ENCODE assay signal across 8 cellular contexts in the genomic region with DNA sequence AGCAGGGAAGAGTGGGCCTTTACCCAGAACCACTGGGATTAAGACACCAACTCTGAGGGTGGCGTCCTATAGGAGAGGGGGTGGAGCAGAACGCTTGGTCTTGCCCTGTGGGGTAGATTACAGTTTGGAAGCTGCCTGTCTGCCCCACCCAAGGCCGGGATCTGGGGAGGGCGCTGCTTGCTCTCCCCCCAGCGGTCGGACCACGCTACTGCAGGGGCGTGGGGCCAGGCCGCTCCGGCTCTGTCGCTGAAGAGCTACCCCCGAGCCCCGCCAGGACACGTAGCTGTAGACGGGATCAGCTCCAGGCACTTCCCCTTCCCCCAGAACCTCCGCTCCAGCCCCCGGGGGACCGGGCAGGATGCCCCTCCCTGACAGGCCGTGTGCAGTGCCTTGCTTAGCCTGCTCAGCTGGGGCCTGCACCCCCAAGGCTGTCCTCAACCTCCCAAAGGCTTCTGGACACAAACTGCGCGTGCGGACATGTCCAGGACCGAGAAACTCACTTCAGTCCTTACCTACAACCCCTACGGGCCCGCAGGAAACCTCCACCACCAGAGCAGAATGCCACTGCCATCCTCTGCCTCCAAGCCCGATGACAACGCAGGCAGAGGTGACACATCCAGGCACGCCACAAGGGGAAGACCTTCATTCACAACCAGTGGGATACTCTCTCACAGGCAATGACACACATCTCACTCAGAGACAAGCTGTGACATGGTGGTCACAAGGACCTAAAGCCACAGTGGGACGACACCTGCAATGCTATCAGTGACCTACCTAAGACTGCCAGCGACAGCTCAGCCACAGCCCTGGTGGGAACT. TPM values are rescaled to one million over a fixed set of nuclear protein-coding genes. Genes with fewer than 3 reads are reported as not detected.
A peak's percentile ranks its signal among the peaks of the same experiment; 100 is the strongest.
DNase-seq lines count a peak whose midpoint lies in the region; ATAC-seq and TF ChIP-seq lines count a peak whose summit lies in the region.

No MANE protein-coding gene starts in this region.

- H3K4me3 ChIP-seq in ovary = peak overlapping the region; percentile 99

- peaks cover 47% of the 10 kb centered on the region for H3K4me1 ChIP-seq in ovary (ENCODE audit: insufficient read depth)

- TF ChIP-seq EP300 in ovary (IDR thresholded peaks at IDR 0.05) = no peak

- H3K36me3 Mint-ChIP-seq in glutamatergic neuron (ENCODE audit: unreplicated experiment) = no peaks in the 10 kb centered on the region

- no peak for ATAC-seq in HG02938 (IDR thresholded peaks at IDR 0.05; ENCODE audit: unreplicated experiment)

- 11 to 15% (median 12%) methylated on average over 13 to 30 of the region's 30 CpGs for WGBS in ovary, 3 donors

- intact Hi-C loops in ovary (cut with DNase I) = loop anchor here (2.0 to 5.0 kb wide), 3 partner anchors 111 to 146 kb away; no protein-coding TSS in a partner anchor

- H3K27ac Mint-ChIP-seq in glutamatergic neuron (ENCODE audit: unreplicated experiment) = no peak overlapping the region

- H3K9me3 Mint-ChIP-seq in glutamatergic neuron (ENCODE audit: unreplicated experiment) = peaks cover 5% of the 10 kb centered on the region

- no peaks in the 10 kb centered on the region for H3K27me3 ChIP-seq in ovary

- H3K27me3 Mint-ChIP-seq in glutamatergic neuron (ENCODE audit: unreplicated experiment) = peaks cover 22% of the 10 kb centered on the region

- no peak for TF ChIP-seq POLR2A in ovary (IDR thresholded peaks at IDR 0.05)

- in situ Hi-C loops in KBM-7 (cut with MboI; ENCODE audit: low pct_unique_long_range_greater_than_20kb, low sequenced_read_pairs) = no loop called here

- peak overlapping the region; percentile 68 to 94 for H3K27ac ChIP-seq in ovary

- no peaks in the 10 kb centered on the region for H3K36me3 ChIP-seq in ovary

- peak; percentile 32 to 57 for DNase-seq in NCI-H187 (lab: John Stamatoyannopoulos, UW)
- DNase-seq in NCI-H187 treated with DMSO at 0.1 percent for 48 hours (lab: John Stamatoyannopoulos, UW) = no peak
- peak; percentile 93 for DNase-seq in KBM-7
- DNase-seq in SKM-1 (lab: John Stamatoyannopoulos, UW; ENCODE audit: unreplicated experiment) = peak; percentile 31
- peak; percentile 53 for DNase-seq in activated naive CD8-positive, alpha-beta T cell treated with anti-CD3 and anti-CD28 coated beads, Interleukin-2, amount 50 U/mL, for 16 hours (ENCODE audit: low read depth, low spot score)
- DNase-seq in glutamatergic neuron = peak; percentile 88
- peak; percentile 75 to 86 (median 84) for DNase-seq in ovary

- no peaks in the 10 kb centered on the region for H3K9me3 ChIP-seq in ovary

- H3K4me3 Mint-ChIP-seq in glutamatergic neuron (ENCODE audit: unreplicated experiment) = no peak overlapping the region

- peaks cover 19% of the 10 kb centered on the region for H3K4me1 Mint-ChIP-seq in glutamatergic neuron (ENCODE audit: low read depth, unreplicated experiment)

- TF ChIP-seq CTCF in glutamatergic neuron (IDR thresholded peaks at IDR 0.05; ENCODE audit: partially characterized antibody, unreplicated experiment) = peak; percentile 98
- TF ChIP-seq CTCF in ovary (IDR thresholded peaks at IDR 0.05) = peak; percentile 96 to 98 (median 98)

RNA-seq across cellular contexts. Expression of a gene that starts 3.6 kb away (rescaled TPM):
- total RNA-seq in glutamatergic neuron (ENCODE audit: unreplicated experiment) (4.5 TPM), ovary (100 to 1,000 TPM; 353 to 699 (median 607) TPM)
- polyA plus RNA-seq in ovary = 100 to 1,000 TPM; 114 to 376 TPM

RNA-seq across cellular contexts. Expression of a gene that starts 30.7 kb away (rescaled TPM):
- total RNA-seq in glutamatergic neuron (ENCODE audit: unreplicated experiment) (928 TPM), ovary (1,000 to 10,000 TPM; 2,147 to 3,018 (median 2,446) TPM)
- polyA plus RNA-seq in ovary = 1,000 to 10,000 TPM; 2,476 to 3,023 TPM

RNA-seq across cellular contexts. Expression of a gene that starts 48.4 kb away (rescaled TPM):
- total RNA-seq in glutamatergic neuron (ENCODE audit: unreplicated experiment) = 29.7 TPM
- total RNA-seq in ovary = 10 to 100 TPM in 5 of 7 donors, 1 to 10 TPM in 2; 6.9 to 27.3 (median 21.1) TPM
- polyA plus RNA-seq in ovary = 10 to 100 TPM in 1 of 2 donors, 1 to 10 TPM in 1; 5.9 to 18.3 TPM

RNA-seq across cellular contexts. Expression of a gene that starts 58.7 kb away (rescaled TPM):
- total RNA-seq in glutamatergic neuron (ENCODE audit: unreplicated experiment) (172 TPM), ovary (100 to 1,000 TPM in 3 of 7 donors, 10 to 100 TPM in 4; 41.5 to 130 (median 89.8) TPM)
- polyA plus RNA-seq in ovary = 10 to 100 TPM; 54.2 to 90.4 TPM

Comparison
In these comparisons a context has a peak if more than half of its experiments do, and no peak if none do; other contexts are left out.
1. RNA of a gene that starts 3.6 kb away (total RNA-seq): 353 to 699 TPM in ovary; 4.5 TPM in glutamatergic neuron (single experiment); every median in the first group is over 10 times any median in the second.